In the genomic region with DNA sequence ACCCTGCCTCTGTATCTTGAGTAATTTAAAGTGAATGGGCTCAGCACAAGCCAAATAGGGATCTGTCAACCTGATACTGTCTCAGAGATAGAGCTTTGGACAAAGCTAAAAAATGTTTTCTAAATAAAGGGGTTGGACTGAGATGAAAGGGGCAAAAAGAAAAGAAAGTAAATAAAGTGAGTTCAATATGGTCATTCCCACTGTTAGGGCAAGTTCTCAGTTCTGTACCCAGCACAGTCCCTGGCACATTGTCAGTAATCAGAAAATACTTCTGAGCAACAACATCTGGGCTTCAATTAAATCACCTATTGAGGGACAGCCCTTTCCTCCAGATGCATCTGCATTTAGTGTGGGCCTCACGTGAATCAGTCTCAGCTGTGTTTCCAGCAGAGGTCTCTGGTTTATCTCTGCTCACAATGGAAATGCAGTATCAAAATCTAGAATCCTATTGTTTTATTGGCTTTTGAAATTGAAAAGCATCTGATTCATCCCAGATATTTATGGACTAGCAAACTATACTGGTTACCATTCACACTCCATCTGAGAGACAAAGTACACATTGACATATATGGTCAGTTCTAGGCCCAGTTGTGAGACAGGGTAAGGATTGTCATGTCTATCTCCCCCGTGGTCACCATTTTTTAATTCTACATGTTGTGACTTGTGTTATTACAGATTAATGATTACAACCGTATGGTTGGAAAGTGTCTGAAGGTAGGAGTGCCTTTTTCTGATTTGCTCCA, we compare ENCODE assay signal across 1 cellular context.
TF ChIP-seq lines count a peak whose summit lies in the region.

No MANE protein-coding gene starts in this region.

TF ChIP-seq in SK-N-SH treated with all-trans-retinoic acid at 6 μM for 48 hours, 23 proteins besides CTCF, POLR2A, EP300 and RAD21:
- TF ChIP-seq TCF4 (CRISPR knock-in tag; IDR thresholded peaks at IDR 0.05; ENCODE audit: borderline replicate concordance) = no peak
- TF ChIP-seq GLIS3 (CRISPR knock-in tag; IDR thresholded peaks at IDR 0.05) = no peak
- TF ChIP-seq, protein P1, sequence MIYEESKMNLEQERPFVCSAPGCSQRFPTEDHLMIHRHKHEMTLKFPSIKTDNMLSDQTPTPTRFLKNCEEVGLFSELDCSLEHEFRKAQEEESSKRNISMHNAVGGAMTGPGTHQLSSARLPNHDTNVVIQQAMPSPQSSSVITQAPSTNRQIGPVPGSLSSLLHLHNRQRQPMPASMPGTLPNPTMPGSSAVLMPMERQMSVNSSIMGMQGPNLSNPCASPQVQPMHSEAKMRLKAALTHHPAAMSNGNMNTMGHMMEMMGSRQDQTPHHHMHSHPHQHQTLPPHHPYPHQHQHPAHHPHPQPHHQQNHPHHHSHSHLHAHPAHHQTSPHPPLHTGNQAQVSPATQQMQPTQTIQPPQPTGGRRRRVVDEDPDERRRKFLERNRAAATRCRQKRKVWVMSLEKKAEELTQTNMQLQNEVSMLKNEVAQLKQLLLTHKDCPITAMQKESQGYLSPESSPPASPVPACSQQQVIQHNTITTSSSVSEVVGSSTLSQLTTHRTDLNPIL (CRISPR knock-in tag; IDR thresholded peaks at IDR 0.05; ENCODE audit: low read depth) = no peak
- no peak for TF ChIP-seq SNAI2 (CRISPR knock-in tag; IDR thresholded peaks at IDR 0.05)
- TF ChIP-seq ZNF8 (CRISPR knock-in tag; IDR thresholded peaks at IDR 0.05) = no peak
- no peak for TF ChIP-seq ZNF70 (CRISPR knock-in tag; IDR thresholded peaks at IDR 0.05)
- TF ChIP-seq CSDC2 (CRISPR knock-in tag; IDR thresholded peaks at IDR 0.05) = no peak
- no peak for TF ChIP-seq ZC3H10 (CRISPR knock-in tag; IDR thresholded peaks at IDR 0.05)
- no peak for TF ChIP-seq ARNTL (CRISPR knock-in tag; IDR thresholded peaks at IDR 0.05; ENCODE audit: borderline replicate concordance, low read depth)
- TF ChIP-seq, protein P2, sequence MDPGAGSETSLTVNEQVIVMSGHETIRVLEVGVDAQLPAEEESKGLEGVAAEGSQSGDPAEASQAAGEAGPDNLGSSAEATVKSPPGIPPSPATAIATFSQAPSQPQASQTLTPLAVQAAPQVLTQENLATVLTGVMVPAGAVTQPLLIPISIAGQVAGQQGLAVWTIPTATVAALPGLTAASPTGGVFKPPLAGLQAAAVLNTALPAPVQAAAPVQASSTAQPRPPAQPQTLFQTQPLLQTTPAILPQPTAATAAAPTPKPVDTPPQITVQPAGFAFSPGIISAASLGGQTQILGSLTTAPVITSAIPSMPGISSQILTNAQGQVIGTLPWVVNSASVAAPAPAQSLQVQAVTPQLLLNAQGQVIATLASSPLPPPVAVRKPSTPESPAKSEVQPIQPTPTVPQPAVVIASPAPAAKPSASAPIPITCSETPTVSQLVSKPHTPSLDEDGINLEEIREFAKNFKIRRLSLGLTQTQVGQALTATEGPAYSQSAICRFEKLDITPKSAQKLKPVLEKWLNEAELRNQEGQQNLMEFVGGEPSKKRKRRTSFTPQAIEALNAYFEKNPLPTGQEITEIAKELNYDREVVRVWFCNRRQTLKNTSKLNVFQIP (CRISPR knock-in tag; IDR thresholded peaks at IDR 0.05; ENCODE audit: borderline replicate concordance, low read depth) = no peak
- TF ChIP-seq BACH2 (CRISPR knock-in tag; IDR thresholded peaks at IDR 0.05; ENCODE audit: borderline replicate concordance) = no peak
- TF ChIP-seq, protein P3, sequence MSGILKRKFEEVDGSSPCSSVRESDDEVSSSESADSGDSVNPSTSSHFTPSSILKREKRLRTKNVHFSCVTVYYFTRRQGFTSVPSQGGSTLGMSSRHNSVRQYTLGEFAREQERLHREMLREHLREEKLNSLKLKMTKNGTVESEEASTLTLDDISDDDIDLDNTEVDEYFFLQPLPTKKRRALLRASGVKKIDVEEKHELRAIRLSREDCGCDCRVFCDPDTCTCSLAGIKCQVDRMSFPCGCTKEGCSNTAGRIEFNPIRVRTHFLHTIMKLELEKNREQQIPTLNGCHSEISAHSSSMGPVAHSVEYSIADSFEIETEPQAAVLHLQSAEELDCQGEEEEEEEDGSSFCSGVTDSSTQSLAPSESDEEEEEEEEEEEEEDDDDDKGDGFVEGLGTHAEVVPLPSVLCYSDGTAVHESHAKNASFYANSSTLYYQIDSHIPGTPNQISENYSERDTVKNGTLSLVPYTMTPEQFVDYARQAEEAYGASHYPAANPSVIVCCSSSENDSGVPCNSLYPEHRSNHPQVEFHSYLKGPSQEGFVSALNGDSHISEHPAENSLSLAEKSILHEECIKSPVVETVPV (CRISPR knock-in tag; IDR thresholded peaks at IDR 0.05) = no peak
- TF ChIP-seq, protein P4, sequence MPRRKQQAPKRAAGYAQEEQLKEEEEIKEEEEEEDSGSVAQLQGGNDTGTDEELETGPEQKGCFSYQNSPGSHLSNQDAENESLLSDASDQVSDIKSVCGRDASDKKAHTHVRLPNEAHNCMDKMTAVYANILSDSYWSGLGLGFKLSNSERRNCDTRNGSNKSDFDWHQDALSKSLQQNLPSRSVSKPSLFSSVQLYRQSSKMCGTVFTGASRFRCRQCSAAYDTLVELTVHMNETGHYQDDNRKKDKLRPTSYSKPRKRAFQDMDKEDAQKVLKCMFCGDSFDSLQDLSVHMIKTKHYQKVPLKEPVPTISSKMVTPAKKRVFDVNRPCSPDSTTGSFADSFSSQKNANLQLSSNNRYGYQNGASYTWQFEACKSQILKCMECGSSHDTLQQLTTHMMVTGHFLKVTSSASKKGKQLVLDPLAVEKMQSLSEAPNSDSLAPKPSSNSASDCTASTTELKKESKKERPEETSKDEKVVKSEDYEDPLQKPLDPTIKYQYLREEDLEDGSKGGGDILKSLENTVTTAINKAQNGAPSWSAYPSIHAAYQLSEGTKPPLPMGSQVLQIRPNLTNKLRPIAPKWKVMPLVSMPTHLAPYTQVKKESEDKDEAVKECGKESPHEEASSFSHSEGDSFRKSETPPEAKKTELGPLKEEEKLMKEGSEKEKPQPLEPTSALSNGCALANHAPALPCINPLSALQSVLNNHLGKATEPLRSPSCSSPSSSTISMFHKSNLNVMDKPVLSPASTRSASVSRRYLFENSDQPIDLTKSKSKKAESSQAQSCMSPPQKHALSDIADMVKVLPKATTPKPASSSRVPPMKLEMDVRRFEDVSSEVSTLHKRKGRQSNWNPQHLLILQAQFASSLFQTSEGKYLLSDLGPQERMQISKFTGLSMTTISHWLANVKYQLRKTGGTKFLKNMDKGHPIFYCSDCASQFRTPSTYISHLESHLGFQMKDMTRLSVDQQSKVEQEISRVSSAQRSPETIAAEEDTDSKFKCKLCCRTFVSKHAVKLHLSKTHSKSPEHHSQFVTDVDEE (CRISPR knock-in tag; IDR thresholded peaks at IDR 0.05) = no peak
- no peak for TF ChIP-seq RARB (CRISPR knock-in tag; IDR thresholded peaks at IDR 0.05)
- TF ChIP-seq OSR1 (CRISPR knock-in tag; IDR thresholded peaks at IDR 0.05) = no peak
- no peak for TF ChIP-seq ZFP3 (CRISPR knock-in tag; IDR thresholded peaks at IDR 0.05)
- no peak for TF ChIP-seq ESRRG (CRISPR knock-in tag; IDR thresholded peaks at IDR 0.05)
- TF ChIP-seq, protein P5, sequence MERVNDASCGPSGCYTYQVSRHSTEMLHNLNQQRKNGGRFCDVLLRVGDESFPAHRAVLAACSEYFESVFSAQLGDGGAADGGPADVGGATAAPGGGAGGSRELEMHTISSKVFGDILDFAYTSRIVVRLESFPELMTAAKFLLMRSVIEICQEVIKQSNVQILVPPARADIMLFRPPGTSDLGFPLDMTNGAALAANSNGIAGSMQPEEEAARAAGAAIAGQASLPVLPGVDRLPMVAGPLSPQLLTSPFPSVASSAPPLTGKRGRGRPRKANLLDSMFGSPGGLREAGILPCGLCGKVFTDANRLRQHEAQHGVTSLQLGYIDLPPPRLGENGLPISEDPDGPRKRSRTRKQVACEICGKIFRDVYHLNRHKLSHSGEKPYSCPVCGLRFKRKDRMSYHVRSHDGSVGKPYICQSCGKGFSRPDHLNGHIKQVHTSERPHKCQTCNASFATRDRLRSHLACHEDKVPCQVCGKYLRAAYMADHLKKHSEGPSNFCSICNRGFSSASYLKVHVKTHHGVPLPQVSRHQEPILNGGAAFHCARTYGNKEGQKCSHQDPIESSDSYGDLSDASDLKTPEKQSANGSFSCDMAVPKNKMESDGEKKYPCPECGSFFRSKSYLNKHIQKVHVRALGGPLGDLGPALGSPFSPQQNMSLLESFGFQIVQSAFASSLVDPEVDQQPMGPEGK (CRISPR knock-in tag; IDR thresholded peaks at IDR 0.05; ENCODE audit: borderline replicate concordance) = no peak
- TF ChIP-seq ZNF565 (CRISPR knock-in tag; conservative IDR thresholded peaks at IDR 0.05; ENCODE audit: low read depth) = no peak
- no peak for TF ChIP-seq TOX (CRISPR knock-in tag; IDR thresholded peaks at IDR 0.05; ENCODE audit: borderline replicate concordance)
